17 cellular contexts compared by ENCODE assay signal in genomic region chr2:42907835-42908234, GRCh38.
A peak's percentile ranks its signal among the peaks of the same experiment; 100 is the strongest.
DNase-seq lines count a peak whose midpoint lies in the region; ATAC-seq and TF ChIP-seq lines count a peak whose summit lies in the region.
"Had no signal": no experiment of that assay in that cellular context is flagged by ENCODE, and none has a peak within 500 bp of the region (broad histone marks: within the 10 kb centered on the region; RNA-seq: fewer than 3 reads in every experiment).

No MANE protein-coding gene starts in this region.

- no peak overlapping the region for H3K4me3 ChIP-seq in muscle layer of colon (ENCODE audit: low read depth in 1 of 2, low read length in 2 of 2)
- H3K4me3 ChIP-seq in suprapubic skin: no peak overlapping the region
- H3K4me3 ChIP-seq: lung had no signal

- H3K27me3 Mint-ChIP-seq in brain: peaks cover 73% of the 10 kb centered on the region
- no peaks in the 10 kb centered on the region for H3K27me3 Mint-ChIP-seq in chondrocyte (ENCODE audit: low read depth)

- H3K9me3 ChIP-seq in muscle layer of colon (ENCODE audit: low read length): no peaks in the 10 kb centered on the region
- H3K9me3 ChIP-seq in suprapubic skin: no peaks in the 10 kb centered on the region

- H3K9ac ChIP-seq in muscle layer of colon (ENCODE audit: low read length): no peak overlapping the region

- H3K9me3 Mint-ChIP-seq in brain: peaks cover 0 to 6% (median 0%) of the 10 kb centered on the region in 5 experiments
- H3K9me3 Mint-ChIP-seq in chondrocyte (ENCODE audit: low read depth): no peaks in the 10 kb centered on the region
- H3K9me3 Mint-ChIP-seq: activated CD4-positive, alpha-beta memory T cell treated with anti-CD3 and anti-CD28 coated beads, Interleukin-2, amount 10 ng/mL, durations not matched to agents 7 days and 5 days had no signal

- H3K4me1 ChIP-seq in muscle layer of colon (ENCODE audit: insufficient read depth, low read length): peaks cover 43% of the 10 kb centered on the region
- peaks cover 52% of the 10 kb centered on the region for H3K4me1 ChIP-seq in suprapubic skin

- no peak for ATAC-seq in HG02884 (IDR thresholded peaks at IDR 0.05; ENCODE audit: unreplicated experiment)

- in situ Hi-C loops in GM13976 (cut with MboI; ENCODE audit: low sequenced_read_pairs, unreplicated experiment): no loop called here

- 67% methylated on average over 1 of the region's 1 CpG for WGBS in suprapubic skin

- H3K27ac Mint-ChIP-seq in brain: peak overlapping the region in 3 of 5 experiments; percentile 93 to 97 (median 94)
- no peak overlapping the region for H3K27ac Mint-ChIP-seq in chondrocyte (ENCODE audit: unreplicated experiment)
- H3K27ac Mint-ChIP-seq: activated CD4-positive, alpha-beta memory T cell treated with anti-CD3 and anti-CD28 coated beads, Interleukin-2, amount 10 ng/mL, durations not matched to agents 7 days and 5 days had no signal

- DNase-seq in GM13976 (ENCODE audit: low spot score) (peak; percentile 7), suprapubic skin (ENCODE audit: low spot score in 2 of 2) (no peak), chondrocyte (ENCODE audit: low spot score) (no peak), NCI-H146 treated with DMSO at 0.1 percent for 48 hours (lab: John Stamatoyannopoulos, UW; ENCODE audit: unreplicated experiment) (no peak), NCI-H2227 treated with DMSO at 0.1 percent for 48 hours (lab: John Stamatoyannopoulos, UW) (no peak)
- DNase-seq: activated CD4-positive, alpha-beta memory T cell treated with anti-CD3 and anti-CD28 coated beads, Interleukin-2, amount 10 ng/mL, durations not matched to agents 7 days and 5 days; central memory CD4-positive, alpha-beta T cell; COR-L47; GDM1; NCI-H1436; NCI-H345; small intestine; WERI-Rb-1 had no signal

- H3K4me1 Mint-ChIP-seq in brain (peaks cover 54% of the 10 kb centered on the region), chondrocyte (ENCODE audit: low read depth) (peaks cover 53% of the 10 kb centered on the region)
- H3K4me1 Mint-ChIP-seq: activated CD4-positive, alpha-beta memory T cell treated with anti-CD3 and anti-CD28 coated beads, Interleukin-2, amount 10 ng/mL, durations not matched to agents 7 days and 5 days had no signal

- H3K36me3 ChIP-seq in muscle layer of colon (ENCODE audit: insufficient read depth, low read length) (no peaks in the 10 kb centered on the region), suprapubic skin (no peaks in the 10 kb centered on the region)
- H3K36me3 ChIP-seq: WERI-Rb-1 had no signal

- H3K4me3 Mint-ChIP-seq in brain (no peak overlapping the region), chondrocyte (ENCODE audit: unreplicated experiment) (no peak overlapping the region)
- H3K4me3 Mint-ChIP-seq: activated CD4-positive, alpha-beta memory T cell treated with anti-CD3 and anti-CD28 coated beads, Interleukin-2, amount 10 ng/mL, durations not matched to agents 7 days and 5 days had no signal

- H3K27me3 ChIP-seq in muscle layer of colon (ENCODE audit: control insufficient read depth in 1 of 2, insufficient read depth in 2 of 2, low read length in 2 of 2) (no peaks in the 10 kb centered on the region), suprapubic skin (no peaks in the 10 kb centered on the region)

- TF ChIP-seq POLR2A in suprapubic skin (IDR thresholded peaks at IDR 0.05): no peak

- no peaks in the 10 kb centered on the region for H3K36me3 Mint-ChIP-seq in brain
- H3K36me3 Mint-ChIP-seq in chondrocyte (ENCODE audit: low read depth): no peaks in the 10 kb centered on the region

- TF ChIP-seq EP300 in suprapubic skin (IDR thresholded peaks at IDR 0.05): no peak

- no peak for TF ChIP-seq CTCF in GM13976 (IDR thresholded peaks at IDR 0.05; ENCODE audit: borderline replicate concordance, control extremely low read depth, extremely low read depth, insufficient read depth, missing control alignments)
- TF ChIP-seq CTCF in brain (conservative IDR thresholded peaks at IDR 0.05): no peak
- no peak for TF ChIP-seq CTCF in suprapubic skin (IDR thresholded peaks at IDR 0.05)
- no peak for TF ChIP-seq CTCF in chondrocyte (IDR thresholded peaks at IDR 0.05)

- peak overlapping the region; percentile 57 for H3K27ac ChIP-seq in muscle layer of colon (ENCODE audit: low read depth, low read length)
- peak overlapping the region; percentile 81 for H3K27ac ChIP-seq in suprapubic skin
